1 cellular context compared by ENCODE assay signal in the genomic region with DNA sequence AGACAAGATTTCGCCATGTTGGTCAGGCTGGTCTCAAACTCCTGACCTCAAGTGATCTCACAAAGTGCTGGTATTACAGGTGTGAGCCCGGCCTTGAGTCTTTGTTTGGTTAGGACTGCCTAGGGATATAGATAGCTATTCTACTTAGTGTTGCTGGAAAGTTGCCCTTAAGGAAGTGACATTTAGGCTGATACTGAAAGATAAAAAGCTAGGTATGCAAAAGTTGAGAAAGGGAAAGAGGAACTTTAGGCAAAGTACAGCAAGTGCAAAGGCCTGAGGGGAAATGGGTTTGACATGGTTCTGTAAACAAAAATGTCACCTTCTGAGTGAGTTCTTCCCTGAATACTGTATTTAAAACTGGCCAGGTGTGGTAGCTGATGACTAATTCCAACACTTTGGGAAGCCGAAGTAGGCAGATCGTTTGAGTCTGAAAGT.
TF ChIP-seq lines count a peak whose summit lies in the region.

No MANE protein-coding gene starts in this region.

TF ChIP-seq in GM12878, 131 proteins besides CTCF, POLR2A, EP300 and RAD21 (continued from another document):
- TF ChIP-seq E2F4 (IDR thresholded peaks at IDR 0.05; ENCODE audit: low read depth, low read length) (no peak), MEF2B (IDR thresholded peaks at IDR 0.05; ENCODE audit: partially characterized antibody, poor library complexity, severe bottlenecking) (peak; percentile 41), RB1 (IDR thresholded peaks at IDR 0.05; ENCODE audit: borderline replicate concordance) (no peak), ZNF687 (IDR thresholded peaks at IDR 0.05) (peak; percentile 62), NBN (IDR thresholded peaks at IDR 0.05) (0 out of 2 replicates have a peak, but pooled peaks have one; percentile 61), SPI1 (IDR thresholded peaks at IDR 0.05; ENCODE audit: borderline replicate concordance, insufficient read depth, low read depth, low read length) (peak; percentile 42; the same call in 1 of the 2 replicates), SUPT20H (IDR thresholded peaks at IDR 0.05; ENCODE audit: borderline replicate concordance, control insufficient read depth, low read depth, low read length) (no peak)
- TF ChIP-seq, protein P1, sequence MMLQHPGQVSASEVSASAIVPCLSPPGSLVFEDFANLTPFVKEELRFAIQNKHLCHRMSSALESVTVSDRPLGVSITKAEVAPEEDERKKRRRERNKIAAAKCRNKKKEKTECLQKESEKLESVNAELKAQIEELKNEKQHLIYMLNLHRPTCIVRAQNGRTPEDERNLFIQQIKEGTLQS (IDR thresholded peaks at IDR 0.05; ENCODE audit: borderline replicate concordance, extremely low read depth, low read depth, low read length), result no peak
